In the genomic region with DNA sequence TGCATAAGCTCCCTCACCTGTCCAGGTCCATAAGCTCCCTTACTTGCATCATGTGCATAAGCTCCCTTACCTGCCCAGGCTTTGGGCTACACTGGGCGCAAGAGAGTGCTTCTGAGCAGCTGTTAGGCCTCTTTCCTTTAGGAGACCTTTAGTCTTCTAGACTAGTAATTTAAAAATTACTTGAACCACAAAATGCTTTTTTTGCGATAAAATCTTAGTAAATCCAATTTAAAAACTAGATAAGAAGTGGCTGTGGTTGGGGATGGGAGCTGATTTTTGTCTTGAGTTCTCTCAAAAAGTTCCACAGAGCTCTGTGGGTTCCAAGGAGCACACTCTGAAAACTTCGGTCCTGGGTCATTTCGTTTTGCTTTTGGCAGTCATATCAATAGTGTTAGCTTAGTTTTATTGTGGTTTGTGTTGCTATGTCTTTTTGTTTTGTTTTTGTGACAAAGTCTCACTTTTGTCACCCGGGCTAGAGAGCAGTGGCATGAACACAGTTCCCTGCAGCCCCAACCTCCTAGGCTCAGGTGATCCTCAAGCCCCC, we compare ENCODE assay signal across 25 cellular contexts. TPM values are rescaled to one million over a fixed set of nuclear protein-coding genes. Genes with fewer than 3 reads are reported as not detected.
"Had no signal": no experiment of that assay in that cellular context is flagged by ENCODE, and none has a peak within 500 bp of the region (broad histone marks: within the 10 kb centered on the region; RNA-seq: fewer than 3 reads in every experiment).

No MANE protein-coding gene starts in this region.

- H3K4me1 ChIP-seq: ascending aorta, body of pancreas, SJSA1 had no signal

- H3K4me3 ChIP-seq: ascending aorta, body of pancreas, SJSA1 had no signal

- FAIRE-seq: bronchial epithelial cell, RCC 7860 had no signal

- H3K27ac ChIP-seq: ascending aorta, body of pancreas, SJSA1, WERI-Rb-1 had no signal

- ATAC-seq: activated naive CD8-positive, alpha-beta T cell treated with anti-CD3 and anti-CD28 coated beads, Interleukin-2, amount 50 U/mL, for 24 hours; body of pancreas; T-cell had no signal

- DNase-seq: activated CD4-positive, alpha-beta memory T cell treated with anti-CD3 and anti-CD28 coated beads, Interleukin-2, amount 10 ng/mL, durations not matched to agents 7 days and 5 days; activated CD4-positive, alpha-beta T cell treated with anti-CD3 and anti-CD28 coated beads for 36 hours; activated CD4-positive, alpha-beta T cell treated with anti-CD3 and anti-CD28 coated beads, Interleukin-2, amount 50 U/mL, for 1 hour; activated effector memory CD4-positive, alpha-beta T cell treated with anti-CD3 and anti-CD28 coated beads, Interleukin-2, amount 50 U/mL, for 16 hours; activated naive CD4-positive, alpha-beta T cell treated with Interleukin-2 at 50 U/mL for 16 hours; activated naive CD8-positive, alpha-beta T cell treated with anti-CD3 and anti-CD28 coated beads, Interleukin-2, amount 50 U/mL, for 24 hours; activated T-cell treated with anti-CD3 and anti-CD28 coated beads for 4 hours; amniotic stem cell; body of pancreas; central memory CD4-positive, alpha-beta T cell; Kasumi-1; NCI-H1105 treated with DMSO at 0.1 percent for 48 hours; NCI-H1436 treated with DMSO at 0.1 percent for 48 hours; NCI-H187; NCI-H2081; NCI-H510A treated with DMSO at 0.1 percent for 48 hours; SHP77; T-cell; WERI-Rb-1 had no signal

- H3K27me3 ChIP-seq: ascending aorta, body of pancreas had no signal

- H3K36me3 ChIP-seq: ascending aorta, SJSA1, WERI-Rb-1 had no signal

- H3K9me3 ChIP-seq: ascending aorta, body of pancreas, SJSA1 had no signal

RNA-seq across cellular contexts. Expression of a gene that starts 6.7 kb away (rescaled TPM):
- total RNA-seq: activated CD4-positive, alpha-beta memory T cell treated with anti-CD3 and anti-CD28 coated beads, Interleukin-2, amount 10 ng/mL, durations not matched to agents 7 days and 5 days; activated CD8-positive, alpha-beta memory T cell treated with anti-CD3 and anti-CD28 coated beads for 36 hours; activated naive CD4-positive, alpha-beta T cell treated with anti-CD3 and anti-CD28 coated beads, Interleukin-2, amount 50 U/mL, for 72 hours; ascending aorta had no signal
